In genomic region chrX:115912372-115912897, GRCh38 we compare ENCODE assay signal across 8 cellular contexts.
A peak's percentile ranks its signal among the peaks of the same experiment; 100 is the strongest.
DNase-seq lines count a peak whose midpoint lies in the region; ATAC-seq and TF ChIP-seq lines count a peak whose summit lies in the region.
"Had no signal": no experiment of that assay in that cellular context is flagged by ENCODE, and none has a peak within 500 bp of the region (broad histone marks: within the 10 kb centered on the region; RNA-seq: fewer than 3 reads in every experiment).

No MANE protein-coding gene starts in this region.

- H3K4me1 ChIP-seq in SK-N-SH (ENCODE audit: control insufficient read depth in 1 of 2, insufficient read depth in 2 of 2, low read depth in 1 of 2, low read length in 1 of 2) (no peaks in the 10 kb centered on the region), psoas muscle (no peaks in the 10 kb centered on the region), lower lobe of right lung (no peaks in the 10 kb centered on the region)

- POLR2A ChIA-PET in SK-N-SH (lab: Yijun Ruan, JAX), result no interaction called here

- H3F3A ChIP-seq in SK-N-SH (replicated peaks; ENCODE audit: insufficient read depth), result no peaks in the 10 kb centered on the region

- TF ChIP-seq EP300 in SK-N-SH (IDR thresholded peaks at IDR 0.05; ENCODE audit: borderline replicate concordance in 1 of 2, low read depth in 1 of 2, low read length in 1 of 2), result no peak

- TF ChIP-seq CTCF in SK-N-SH (IDR thresholded peaks at IDR 0.05) (peak; percentile 48), psoas muscle (IDR thresholded peaks at IDR 0.05) (peak; percentile 19), lower lobe of right lung (IDR thresholded peaks at IDR 0.05) (no peak)

- H3K9me3 ChIP-seq in SK-N-SH, result no peaks in the 10 kb centered on the region
- no peaks in the 10 kb centered on the region for H3K9me3 ChIP-seq in psoas muscle
- H3K9me3 ChIP-seq in lower lobe of right lung, result no peaks in the 10 kb centered on the region

- peak; percentile 71 for ATAC-seq in GM19324 (IDR thresholded peaks at IDR 0.05; ENCODE audit: low FRiP score, unreplicated experiment)
- peak; percentile 90 for ATAC-seq in HG02885 (IDR thresholded peaks at IDR 0.05; ENCODE audit: poor library complexity, unreplicated experiment)
- ATAC-seq in psoas muscle, result no peak
- ATAC-seq in lower lobe of right lung, result no peak
- ATAC-seq: activated CD8-positive, alpha-beta memory T cell treated with anti-CD3 and anti-CD28 coated beads, Interleukin-2, amount 10 ng/mL, durations not matched to agents 7 days and 5 days had no signal

- no peak overlapping the region for H3K9ac ChIP-seq in SK-N-SH

- DNase-seq in SK-N-SH (no peak), psoas muscle (no peak), AG20443 (ENCODE audit: low spot score) (no peak), lower lobe of right lung (no peak), SHP77 (lab: John Stamatoyannopoulos, UW) (no peak)
- DNase-seq: activated CD8-positive, alpha-beta memory T cell treated with anti-CD3 and anti-CD28 coated beads, Interleukin-2, amount 10 ng/mL, durations not matched to agents 7 days and 5 days had no signal

- H2AFZ ChIP-seq in SK-N-SH (ENCODE audit: low read depth), result no peak overlapping the region

- H3K27ac ChIP-seq in SK-N-SH (ENCODE audit: low read depth in 2 of 2, low read length in 1 of 2) (no peak overlapping the region), psoas muscle (no peak overlapping the region), lower lobe of right lung (no peak overlapping the region)

- intact Hi-C loops in psoas muscle (cut with DNase I), result no loop called here
- intact Hi-C loops in lower lobe of right lung (cut with DNase I), result no loop called here

- TF ChIP-seq RAD21 in SK-N-SH (IDR thresholded peaks at IDR 0.05; ENCODE audit: low read length), result 0 out of 2 replicates have a peak, but pooled peaks have one; percentile 15

- H3K27me3 ChIP-seq in SK-N-SH (ENCODE audit: insufficient read depth) (no peaks in the 10 kb centered on the region), psoas muscle (ENCODE audit: insufficient read depth in 3 of 3, low read length in 2 of 3) (peaks cover 0 to 6% (median 0%) of the 10 kb centered on the region in 3 donors), lower lobe of right lung (ENCODE audit: low read depth) (no peaks in the 10 kb centered on the region)

- H3K79me2 ChIP-seq in SK-N-SH (ENCODE audit: insufficient read depth), result peaks cover 7% of the 10 kb centered on the region; the same call in 1 of the 2 replicates

- CTCF ChIA-PET in SK-N-SH (lab: Yijun Ruan, JAX), result no interaction called here

- 39% methylated on average over 2 of the region's 2 CpGs for WGBS in SK-N-SH (ENCODE audit: low lambda C conversion rate)
- 77 to 100% (median 95%) methylated on average over 2 of the region's 2 CpGs for WGBS in psoas muscle, 3 donors

- H4K20me1 ChIP-seq in SK-N-SH (ENCODE audit: insufficient read depth), result peaks cover 7% of the 10 kb centered on the region; the same call in 1 of the 2 replicates

- no peak overlapping the region for H3K4me3 ChIP-seq in SK-N-SH (ENCODE audit: low read depth in 2 of 2, low read length in 1 of 2)
- no peak overlapping the region for H3K4me3 ChIP-seq in psoas muscle
- H3K4me3 ChIP-seq in lower lobe of right lung, result no peak overlapping the region

- H3K36me3 ChIP-seq in SK-N-SH (replicated peaks in 1 of 2; ENCODE audit: control insufficient read depth in 1 of 2, insufficient read depth in 2 of 2, low read length in 1 of 2) (no peaks in the 10 kb centered on the region), psoas muscle (ENCODE audit: insufficient read depth in 1 of 2, low read depth in 1 of 2) (no peaks in the 10 kb centered on the region), lower lobe of right lung (no peaks in the 10 kb centered on the region)

- no peaks in the 10 kb centered on the region for H3K9me2 ChIP-seq in SK-N-SH

- H3K4me2 ChIP-seq in SK-N-SH, result no peak overlapping the region

TF ChIP-seq in SK-N-SH, 30 proteins besides CTCF, POLR2A, EP300 and RAD21:
- no peak for TF ChIP-seq GABPA (IDR thresholded peaks at IDR 0.05; ENCODE audit: low read depth)
- TF ChIP-seq ZBTB33 (IDR thresholded peaks at IDR 0.05; ENCODE audit: borderline replicate concordance, low read depth), result no peak
- TF ChIP-seq RFX5 (IDR thresholded peaks at IDR 0.05; ENCODE audit: low read length), result no peak
- TF ChIP-seq SIN3A (IDR thresholded peaks at IDR 0.05; ENCODE audit: borderline replicate concordance, low read depth, low read length), result no peak
- no peak for TF ChIP-seq TAF1 (IDR thresholded peaks at IDR 0.05; ENCODE audit: borderline replicate concordance, low read depth, low read length)
- TF ChIP-seq YY1 (IDR thresholded peaks at IDR 0.05; ENCODE audit: low read depth), result no peak
- no peak for TF ChIP-seq RCOR1 (IDR thresholded peaks at IDR 0.05; ENCODE audit: low read length)
- TF ChIP-seq MAX (IDR thresholded peaks at IDR 0.05; ENCODE audit: low read depth), result no peak
- no peak for TF ChIP-seq REST (IDR thresholded peaks at IDR 0.05; ENCODE audit: low read depth, low read length)
- no peak for TF ChIP-seq USF2 (IDR thresholded peaks at IDR 0.05; ENCODE audit: borderline replicate concordance, low read depth, low read length)
- TF ChIP-seq FOSL2 (IDR thresholded peaks at IDR 0.05; ENCODE audit: borderline replicate concordance, low read depth), result no peak
- no peak for TF ChIP-seq POLR2AphosphoS5 (IDR thresholded peaks at IDR 0.05; ENCODE audit: low read depth, low read length)
- TF ChIP-seq TCF12 (IDR thresholded peaks at IDR 0.05), result no peak
- TF ChIP-seq EZH2phosphoT487 (IDR thresholded peaks at IDR 0.05; ENCODE audit: borderline replicate concordance, low read depth), result no peak
- TF ChIP-seq NRF1 (IDR thresholded peaks at IDR 0.05; ENCODE audit: low read depth, low read length), result no peak
- TF ChIP-seq SMC3 (IDR thresholded peaks at IDR 0.05; ENCODE audit: low read depth, low read length), result no peak
- TF ChIP-seq FOXJ3 (CRISPR knock-in tag; IDR thresholded peaks at IDR 0.05), result no peak
- no peak for TF ChIP-seq TEAD4 (IDR thresholded peaks at IDR 0.05; ENCODE audit: borderline replicate concordance, insufficient read depth)
- no peak for TF ChIP-seq PBX3 (IDR thresholded peaks at IDR 0.05)
TF ChIP-seq in SK-N-SH: peak in this region for 0.

Comparison
In these comparisons a context has a peak if more than half of its experiments do, and no peak if none do; other contexts are left out.
1. ATAC-seq: peak in GM19324 (single experiment) and HG02885 (single experiment); none in psoas muscle (0 of 4) and lower lobe of right lung (0 of 2).